In the genomic region with DNA sequence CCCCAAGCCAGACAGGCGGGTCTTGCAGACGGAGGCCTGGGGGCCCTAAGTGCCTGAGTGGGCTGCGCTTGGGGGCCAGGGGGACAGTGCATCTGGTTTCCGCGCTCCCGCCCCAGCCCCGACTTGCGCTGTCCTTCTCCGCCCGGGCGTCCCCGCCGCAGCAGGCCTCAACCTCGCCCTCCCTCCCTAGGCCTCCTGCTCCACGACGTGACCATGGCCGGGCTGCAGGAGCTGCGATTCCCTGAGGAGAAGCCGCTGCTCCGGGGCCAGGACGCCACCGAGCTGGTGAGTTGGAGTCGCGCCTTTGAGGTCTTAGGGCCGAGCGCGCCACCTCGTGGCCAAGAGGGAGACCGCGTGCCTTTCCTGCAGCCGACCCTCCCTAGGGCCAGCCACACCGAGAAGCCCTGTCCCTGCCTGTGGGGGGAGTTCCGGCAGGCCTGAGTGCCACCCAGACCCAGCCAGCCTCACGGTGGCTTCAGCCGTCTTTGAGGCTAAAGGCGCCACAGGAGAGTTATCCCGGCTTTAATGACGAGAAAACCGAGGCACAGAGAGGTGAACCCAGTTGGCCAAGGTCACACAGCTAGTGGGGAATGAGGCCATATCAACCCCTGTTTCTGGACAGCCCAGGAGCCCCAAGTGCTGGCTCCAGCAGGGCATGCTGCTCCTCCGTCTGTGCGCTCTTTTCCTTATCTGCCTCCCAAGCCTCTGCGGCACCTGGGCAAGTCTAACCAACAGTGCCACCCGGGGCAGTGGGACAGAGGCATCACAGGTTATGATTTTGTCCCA, we compare ENCODE assay signal across 8 cellular contexts. TPM values are rescaled to one million over a fixed set of nuclear protein-coding genes. Genes with fewer than 3 reads are reported as not detected.
DNase-seq lines count a peak whose midpoint lies in the region; ATAC-seq, FAIRE-seq and TF ChIP-seq lines count a peak whose summit lies in the region.

No MANE protein-coding gene starts in this region.

- H3K4me3 Mint-ChIP-seq in natural killer cell: no peak overlapping the region

- peaks cover 0 to 3% of the 10 kb centered on the region in 2 donors for H3K27me3 Mint-ChIP-seq in natural killer cell (ENCODE audit: low read depth in 2 of 2)

- intact Hi-C loops in natural killer cell (cut with micrococcal nuclease): loop anchor here (1.0 kb wide), 1 partner anchor 151 kb away; no protein-coding TSS in a partner anchor

- DNase-seq in 8988T (peak; percentile 98), GM12891 (ENCODE audit: insufficient read length, low spot score) (peak; percentile 89), NOMO-1 treated with dmso at 0.1 percent for 144 hours (lab: John Stamatoyannopoulos, UW; ENCODE audit: unreplicated experiment) (peak; percentile 41), activated T-cell treated with anti-CD3 and anti-CD28 coated beads for 24 hours (ENCODE audit: low read depth) (peak; percentile 64), erythroblast (lab: John Stamatoyannopoulos, UW) (peak; percentile 83 to 90), natural killer cell (peak; percentile 71)
- DNase-seq in stimulated activated CD8-positive, alpha-beta memory T cell treated with anti-CD3 and anti-CD28 coated beads, Interleukin-7, amount 100 ng/mL, for 48 hours (ENCODE audit: extremely low read depth in 1 of 2, low read depth in 1 of 2): peak; percentile 33 to 51

- no peaks in the 10 kb centered on the region for H3K4me1 Mint-ChIP-seq in natural killer cell

- FAIRE-seq in GM12891 (lab: Jason Lieb, UNC): peak; percentile 93

- no peak overlapping the region for H3K27ac Mint-ChIP-seq in natural killer cell

- TF ChIP-seq CTCF in natural killer cell (IDR thresholded peaks at IDR 0.05): peak; percentile 81

- no peaks in the 10 kb centered on the region for H3K36me3 Mint-ChIP-seq in natural killer cell

- H3K9me3 Mint-ChIP-seq in natural killer cell: no peaks in the 10 kb centered on the region

- ATAC-seq in HG03571 (IDR thresholded peaks at IDR 0.05; ENCODE audit: unreplicated experiment): peak; percentile 57
- peak; percentile 75 to 96 (median 96) for ATAC-seq in natural killer cell

- no peak for TF ChIP-seq POLR2A in GM12891 (IDR thresholded peaks at IDR 0.05; ENCODE audit: low read depth, low read length)
- TF ChIP-seq POLR2A in erythroblast (IDR thresholded peaks at IDR 0.05; ENCODE audit: low read length): no peak

TF ChIP-seq in GM12891, 5 proteins besides CTCF, POLR2A, EP300 and RAD21:
- no peak for TF ChIP-seq PAX5 (IDR thresholded peaks at IDR 0.05; ENCODE audit: insufficient read depth, low read length, severe bottlenecking)
- no peak for TF ChIP-seq POLR2AphosphoS5 (IDR thresholded peaks at IDR 0.05; ENCODE audit: low read depth, low read length)
- no peak for TF ChIP-seq TAF1 (IDR thresholded peaks at IDR 0.05; ENCODE audit: low read depth, low read length)
- TF ChIP-seq SPI1 (IDR thresholded peaks at IDR 0.05; ENCODE audit: low read depth, low read length): no peak
- no peak for TF ChIP-seq POU2F2 (IDR thresholded peaks at IDR 0.05; ENCODE audit: low read depth, low read length)

RNA-seq across cellular contexts. Expression of gene NDRG4, which starts 12.2 kb away (rescaled TPM):
- polyA plus RNA-seq in GM12891 (2012; ENCODE audit: low read depth, missing spikeins): 0.58 TPM
- total RNA-seq in natural killer cell: not detected

RNA-seq across cellular contexts. Expression of gene SETD6, which starts 27.6 kb away (rescaled TPM):
- 10.9 TPM for polyA plus RNA-seq in GM12891 (2012; ENCODE audit: low read depth, missing spikeins)
- total RNA-seq in natural killer cell: 10 to 100 TPM; 20.3 to 34.5 (median 21.3) TPM

Comparison
In these comparisons a context has a peak if more than half of its experiments do, and no peak if none do; other contexts are left out.
1. Peak in every context shown above with its lines: DNase-seq and ATAC-seq.
2. DNase-seq: peak in every context shown above with its lines; median percentile 98 in 8988T; 89 in GM12891; 86 in erythroblast; 71 in natural killer cell; 64 in activated T-cell treated with anti-CD3 and anti-CD28 coated beads for 24 hours; 42 in stimulated activated CD8-positive, alpha-beta memory T cell treated with anti-CD3 and anti-CD28 coated beads, Interleukin-7, amount 100 ng/mL, for 48 hours; 41 in NOMO-1 treated with dmso at 0.1 percent for 144 hours.